19 cellular contexts compared by ENCODE assay signal in the genomic region with DNA sequence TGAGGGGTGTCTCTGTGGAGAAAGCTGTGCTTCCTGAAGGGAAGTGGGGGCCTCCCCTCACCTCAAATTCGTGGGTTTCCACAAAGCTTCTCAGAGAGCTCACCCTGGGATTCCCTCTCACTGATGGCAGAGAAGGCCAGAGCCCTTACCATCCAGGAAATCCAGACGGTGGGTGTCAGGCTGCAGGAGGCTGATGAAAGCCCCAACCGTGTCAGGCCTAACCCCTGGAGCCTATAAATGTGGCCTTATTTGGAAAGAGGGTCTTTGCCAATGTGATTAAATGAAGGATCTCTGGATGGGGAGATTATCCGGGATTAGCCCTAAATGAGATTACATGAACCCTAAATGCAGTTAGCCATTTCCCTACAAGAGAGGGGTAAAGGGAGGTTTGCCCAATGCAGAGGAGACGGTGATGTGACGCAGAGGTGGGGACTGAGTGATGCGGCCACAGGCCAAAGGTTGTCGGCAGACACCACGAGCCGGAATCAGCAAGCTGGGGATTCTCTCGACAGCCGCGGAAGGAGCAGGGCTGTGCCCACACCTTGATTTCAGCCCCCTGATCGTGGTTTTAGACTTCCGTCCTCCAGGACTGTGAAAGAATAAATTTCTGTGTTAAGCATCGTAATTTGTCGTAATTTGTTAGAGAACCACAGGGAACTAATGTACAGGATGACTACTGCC.
A peak's percentile ranks its signal among the peaks of the same experiment; 100 is the strongest.
DNase-seq lines count a peak whose midpoint lies in the region; ATAC-seq, FAIRE-seq and TF ChIP-seq lines count a peak whose summit lies in the region.
"Had no signal": no experiment of that assay in that cellular context is flagged by ENCODE, and none has a peak within 500 bp of the region (broad histone marks: within the 10 kb centered on the region; RNA-seq: fewer than 3 reads in every experiment).

No MANE protein-coding gene starts in this region.

- H3K36me3 Mint-ChIP-seq in GM23338 (ENCODE audit: low read depth): no peaks in the 10 kb centered on the region

- H3F3A ChIP-seq in GM23338 (replicated peaks; ENCODE audit: low read depth) (no peaks in the 10 kb centered on the region), smooth muscle cell (ENCODE audit: low read depth) (peaks cover 4% of the 10 kb centered on the region)

- H3K9me3 ChIP-seq in BLaER1 treated with 17β-estradiol and CSF1 and Interleukin-3, amounts not matched to agents 10 nM and 100 nM (replicated peaks in 1 of 11): no peaks in the 10 kb centered on the region
- H3K9me3 ChIP-seq in K562 (replicated peaks; ENCODE audit: control insufficient read depth, insufficient read depth, low read depth, low read length) (no peaks in the 10 kb centered on the region), smooth muscle cell (replicated peaks; ENCODE audit: low read depth) (no peaks in the 10 kb centered on the region), upper lobe of left lung (no peaks in the 10 kb centered on the region)
- H3K9me3 ChIP-seq: SJSA1, spleen had no signal

- no TSS peak for BruUV-seq in K562 (replicated peaks; lab: Mats Ljungman, UMichigan)

- peaks cover 2% of the 10 kb centered on the region for H3K27me3 Mint-ChIP-seq in GM23338 (ENCODE audit: insufficient read depth, low read depth, poor library complexity)

- H4K20me1 ChIP-seq in BLaER1 treated with 17β-estradiol and CSF1 and Interleukin-3, amounts not matched to agents 10 nM and 100 nM: no peaks in the 10 kb centered on the region
- H4K20me1 ChIP-seq in GM23338 (replicated peaks; ENCODE audit: insufficient read depth) (no peaks in the 10 kb centered on the region), K562 (replicated peaks; ENCODE audit: control insufficient read depth, insufficient read depth, low read length) (no peaks in the 10 kb centered on the region), smooth muscle cell (ENCODE audit: low read depth) (no peaks in the 10 kb centered on the region)

- no peaks in the 10 kb centered on the region for H3K9me1 ChIP-seq in K562 (ENCODE audit: control insufficient read depth, insufficient read depth, low read length)

- POLR2A ChIA-PET in K562 (lab: Yijun Ruan, JAX): interaction anchor here (0.7 kb wide), 2 partner anchors 179 to 185 kb away, joined by 3 to 4 read pairs; no protein-coding TSS in a partner anchor

- no peak overlapping the region for H3K4me3 ChIP-seq in BLaER1 treated with 17β-estradiol and CSF1 and Interleukin-3, amounts not matched to agents 10 nM and 100 nM
- no peak overlapping the region for H3K4me3 ChIP-seq in GM23338
- no peak overlapping the region for H3K4me3 ChIP-seq in K562
- H3K4me3 ChIP-seq in smooth muscle cell: no peak overlapping the region
- no peak overlapping the region for H3K4me3 ChIP-seq in upper lobe of left lung
- H3K4me3 ChIP-seq: SJSA1, spleen had no signal

- no peaks in the 10 kb centered on the region for H3K9me2 ChIP-seq in GM23338 (ENCODE audit: insufficient read depth)

- no peak for DNase-seq in GM23338 (ENCODE audit: low spot score)
- no peak for DNase-seq in K562 (ENCODE audit: extremely low read depth in 1 of 4, low spot score in 3 of 4)
- DNase-seq in smooth muscle cell (lab: John Stamatoyannopoulos, UW; ENCODE audit: unreplicated experiment): no peak
- DNase-seq in upper lobe of left lung: no peak
- no peak for DNase-seq in HK-2 (ENCODE audit: unreplicated experiment)
- DNase-seq: activated CD8-positive, alpha-beta memory T cell treated with anti-CD3 and anti-CD28 coated beads, Interleukin-2, amount 50 U/mL, for 4 hours; activated naive CD4-positive, alpha-beta T cell treated with Interleukin-2 at 50 U/mL for 16 hours; anterior cingulate cortex; effector CD4-positive, alpha-beta T cell; NCI-H1417 treated with DMSO at 0.1 percent for 48 hours; NCI-H2171; NCI-H69; spleen; stimulated activated CD4-positive, alpha-beta T cell treated with anti-CD3 and anti-CD28 coated beads, Interleukin-4, amount 100 ng/mL, for 4 hours; T-helper 9 cell had no signal

- peaks cover under 1% of the 10 kb centered on the region; the same call in 1 of the 3 replicates for H3K9me3 Mint-ChIP-seq in GM23338

- no peak for FAIRE-seq in K562 (lab: Jason Lieb, UNC)

- no peak overlapping the region for H3K27ac Mint-ChIP-seq in GM23338

- H3K4me1 Mint-ChIP-seq in GM23338: peaks cover 2% of the 10 kb centered on the region

- TF ChIP-seq EP300 in K562 (IDR thresholded peaks at IDR 0.05; ENCODE audit: low read length) (no peak), upper lobe of left lung (IDR thresholded peaks at IDR 0.05) (no peak)

- 0 out of 22 replicates have a peak overlapping the region, but pooled peaks of 1 of the 11 experiments have one; percentile 24 for H3K9ac ChIP-seq in BLaER1 treated with 17β-estradiol and CSF1 and Interleukin-3, amounts not matched to agents 10 nM and 100 nM
- H3K9ac ChIP-seq in K562 (ENCODE audit: insufficient read depth in 1 of 2, low read depth in 2 of 2, low read length in 2 of 2): no peak overlapping the region
- no peak overlapping the region for H3K9ac ChIP-seq in smooth muscle cell (ENCODE audit: low read depth)

- H2AFZ ChIP-seq in GM23338: 0 out of 2 replicates have a peak overlapping the region, but pooled peaks have one; percentile 5
- H2AFZ ChIP-seq in K562 (ENCODE audit: low read depth, low read length): no peak overlapping the region
- H2AFZ ChIP-seq in smooth muscle cell (ENCODE audit: low read depth): no peak overlapping the region

- H3K4me2 ChIP-seq in BLaER1 treated with 17β-estradiol and CSF1 and Interleukin-3, amounts not matched to agents 10 nM and 100 nM: peak overlapping the region in 9 of 11 experiments; percentile 6 to 49 (median 37); a peak in 16 of 22 replicates
- no peak overlapping the region for H3K4me2 ChIP-seq in GM23338
- H3K4me2 ChIP-seq in K562 (ENCODE audit: insufficient read depth, low read length): no peak overlapping the region
- no peak overlapping the region for H3K4me2 ChIP-seq in smooth muscle cell

- ATAC-seq in GM23338 (no peak), K562 (no peak), upper lobe of left lung (ENCODE audit: low FRiP score in 2 of 2) (no peak), GM19035 (IDR thresholded peaks at IDR 0.05; ENCODE audit: unreplicated experiment) (no peak)
- ATAC-seq: left lobe of liver had no signal

- TF ChIP-seq RAD21 in K562 (CRISPR knock-in tag; conservative IDR thresholded peaks at IDR 0.05 in 1 of 2, IDR thresholded peaks at IDR 0.05 in 1 of 2): no peak

- H3K4me3 Mint-ChIP-seq in GM23338: no peak overlapping the region

- H3K27me3 ChIP-seq in BLaER1 treated with 17β-estradiol and CSF1 and Interleukin-3, amounts not matched to agents 10 nM and 100 nM: no peaks in the 10 kb centered on the region
- H3K27me3 ChIP-seq in GM23338 (ENCODE audit: insufficient read depth): no peaks in the 10 kb centered on the region
- peaks cover 0 to 4% of the 10 kb centered on the region in 2 experiments; a peak in 1 of 5 replicates for H3K27me3 ChIP-seq in K562 (ENCODE audit: control insufficient read depth in 2 of 2, insufficient read depth in 2 of 2, low read length in 2 of 2)
- no peaks in the 10 kb centered on the region for H3K27me3 ChIP-seq in smooth muscle cell (ENCODE audit: low read depth)
- H3K27me3 ChIP-seq in upper lobe of left lung: no peaks in the 10 kb centered on the region
- H3K27me3 ChIP-seq: SJSA1, spleen had no signal

- 64% methylated on average over 17 of the region's 17 CpGs for WGBS in K562 (ENCODE audit: insufficient coverage, low coverage, missing lambda C conversion rate)
- WGBS in smooth muscle cell (ENCODE audit: low lambda C conversion rate): 88% methylated on average over 17 of the region's 17 CpGs
- WGBS in upper lobe of left lung, 2 donors: 88 to 89% methylated on average over 16 to 17 of the region's 17 CpGs

- H3K27ac ChIP-seq in BLaER1 treated with 17β-estradiol and CSF1 and Interleukin-3, amounts not matched to agents 10 nM and 100 nM: peak overlapping the region in 5 of 11 experiments; percentile 8 to 32 (median 24); a peak in 4 of 22 replicates
- H3K27ac ChIP-seq in GM23338 (ENCODE audit: low read depth) (no peak overlapping the region), K562 (ENCODE audit: extremely low read depth, low read depth, low read length) (no peak overlapping the region), smooth muscle cell (ENCODE audit: low read depth) (peak overlapping the region; percentile 1), upper lobe of left lung (no peak overlapping the region)
- H3K27ac ChIP-seq: SJSA1 had no signal

- H3K79me2 ChIP-seq in GM23338 (replicated peaks; ENCODE audit: insufficient read depth) (no peaks in the 10 kb centered on the region), K562 (ENCODE audit: control insufficient read depth, insufficient read depth, low read length) (no peaks in the 10 kb centered on the region), smooth muscle cell (ENCODE audit: low read depth) (no peaks in the 10 kb centered on the region)

- TF ChIP-seq CTCF in GM23338 (conservative IDR thresholded peaks at IDR 0.05; ENCODE audit: low read depth in 2 of 2) (no peak), K562 (IDR thresholded peaks at IDR 0.05 in 2 of 3, conservative IDR thresholded peaks at IDR 0.05 in 1 of 3; ENCODE audit: insufficient read depth in 2 of 3, low read depth in 1 of 3, low read length in 3 of 3) (no peak), smooth muscle cell (IDR thresholded peaks at IDR 0.05; ENCODE audit: borderline replicate concordance, insufficient read depth, poor library complexity, severe bottlenecking) (no peak), upper lobe of left lung (IDR thresholded peaks at IDR 0.05) (no peak)

- no peaks in the 10 kb centered on the region for H3K36me3 ChIP-seq in BLaER1 treated with 17β-estradiol and CSF1 and Interleukin-3, amounts not matched to agents 10 nM and 100 nM
- H3K36me3 ChIP-seq in GM23338 (ENCODE audit: insufficient read depth): no peaks in the 10 kb centered on the region
- no peaks in the 10 kb centered on the region for H3K36me3 ChIP-seq in K562 (ENCODE audit: control insufficient read depth, insufficient read depth, low read length)
- H3K36me3 ChIP-seq in smooth muscle cell (ENCODE audit: low read depth): no peaks in the 10 kb centered on the region
- no peaks in the 10 kb centered on the region for H3K36me3 ChIP-seq in upper lobe of left lung
- H3K36me3 ChIP-seq: SJSA1, spleen had no signal

- in situ Hi-C loops in K562 (cut with MboI): no loop called here

- TF ChIP-seq POLR2A in K562 (conservative IDR thresholded peaks at IDR 0.05) (no peak), upper lobe of left lung (IDR thresholded peaks at IDR 0.05) (no peak)

- intact Hi-C loops in K562 (cut with micrococcal nuclease): no loop called here

- CTCF ChIA-PET in K562 (lab: Yijun Ruan, JAX; ENCODE audit: low intra/inter-chr PET ratio): no interaction called here

- H3K4me1 ChIP-seq in BLaER1 treated with 17β-estradiol and CSF1 and Interleukin-3, amounts not matched to agents 10 nM and 100 nM: peaks cover 49 to 60% (median 55%) of the 10 kb centered on the region in 10 experiments
- H3K4me1 ChIP-seq in GM23338 (ENCODE audit: insufficient read depth): no peaks in the 10 kb centered on the region
- peaks cover 4 to 6% of the 10 kb centered on the region in 2 experiments for H3K4me1 ChIP-seq in K562 (replicated peaks in 1 of 2; ENCODE audit: control insufficient read depth in 2 of 2, insufficient read depth in 2 of 2, low read length in 2 of 2)
- peaks cover 5% of the 10 kb centered on the region for H3K4me1 ChIP-seq in smooth muscle cell (ENCODE audit: low read depth)
- H3K4me1 ChIP-seq in upper lobe of left lung: peaks cover 8 to 24% (median 19%) of the 10 kb centered on the region in 4 donors

TF ChIP-seq in K562, 482 proteins besides CTCF, POLR2A, EP300 and RAD21 (continues in another document):
- TF ChIP-seq ZNF253 (CRISPR knock-in tag; conservative IDR thresholded peaks at IDR 0.05): no peak

Comparison
In these comparisons a context has a peak if more than half of its experiments do, and no peak if none do; other contexts are left out.
1. H3K4me2 ChIP-seq: peak in BLaER1 treated with 17β-estradiol and CSF1 and Interleukin-3, amounts not matched to agents 10 nM and 100 nM (9 of 11); none in GM23338 (single experiment), K562 (single experiment) and smooth muscle cell (single experiment).